6 cellular contexts compared by ENCODE assay signal in the genomic region with DNA sequence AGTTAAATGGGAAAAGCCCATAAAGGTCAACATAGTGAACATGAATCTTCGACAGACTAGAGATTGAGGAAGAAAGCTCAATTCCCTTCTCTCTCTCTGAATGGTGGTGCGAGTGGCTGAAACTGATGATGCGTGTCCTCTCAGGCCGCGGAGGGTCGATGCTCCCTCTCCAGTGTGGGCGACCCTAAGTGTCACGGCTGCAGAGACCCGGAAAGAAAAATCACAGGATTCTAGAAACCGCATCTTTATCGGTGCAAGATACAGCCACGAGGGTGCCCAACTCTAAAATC. TPM values are rescaled to one million over a fixed set of nuclear protein-coding genes. Genes with fewer than 3 reads are reported as not detected.
DNase-seq lines count a peak whose midpoint lies in the region; ATAC-seq and TF ChIP-seq lines count a peak whose summit lies in the region.

No MANE protein-coding gene starts in this region.

- peaks cover 35% of the 10 kb centered on the region for H3K36me3 Mint-ChIP-seq in T-helper 1 cell treated with Interleukin-12 subunit alpha and Interleukin-12 subunit beta and Interleukin-4 antibody, amounts not matched to agents 30 μg/mL and 1 μg/mL, for 36 hours (ENCODE audit: low read depth)
- H3K36me3 Mint-ChIP-seq in brain (peaks cover 69% of the 10 kb centered on the region), nephron progenitor cell (ENCODE audit: low read depth) (peaks cover 64% of the 10 kb centered on the region)

- ATAC-seq in GM21390 (IDR thresholded peaks at IDR 0.05; ENCODE audit: unreplicated experiment) = no peak

- peak overlapping the region; percentile 96 for H3K4me3 Mint-ChIP-seq in T-helper 1 cell treated with Interleukin-12 subunit alpha and Interleukin-12 subunit beta and Interleukin-4 antibody, amounts not matched to agents 30 μg/mL and 1 μg/mL, for 36 hours
- peak overlapping the region; percentile 93 to 95 (median 94) for H3K4me3 Mint-ChIP-seq in brain
- H3K4me3 Mint-ChIP-seq in nephron progenitor cell = peak overlapping the region; percentile 97

- no peaks in the 10 kb centered on the region for H3K9me3 Mint-ChIP-seq in T-helper 1 cell treated with Interleukin-12 subunit alpha and Interleukin-12 subunit beta and Interleukin-4 antibody, amounts not matched to agents 30 μg/mL and 1 μg/mL, for 36 hours
- H3K9me3 Mint-ChIP-seq in brain (peaks cover 0 to 5% (median 4%) of the 10 kb centered on the region in 5 experiments), nephron progenitor cell (no peaks in the 10 kb centered on the region)

- H3K4me1 Mint-ChIP-seq in T-helper 1 cell treated with Interleukin-12 subunit alpha and Interleukin-12 subunit beta and Interleukin-4 antibody, amounts not matched to agents 30 μg/mL and 1 μg/mL, for 36 hours (ENCODE audit: low read depth) = peaks cover 42% of the 10 kb centered on the region
- peaks cover 53% of the 10 kb centered on the region for H3K4me1 Mint-ChIP-seq in brain
- peaks cover 40% of the 10 kb centered on the region for H3K4me1 Mint-ChIP-seq in nephron progenitor cell

- peak overlapping the region; percentile 100 for H3K27ac Mint-ChIP-seq in T-helper 1 cell treated with Interleukin-12 subunit alpha and Interleukin-12 subunit beta and Interleukin-4 antibody, amounts not matched to agents 30 μg/mL and 1 μg/mL, for 36 hours
- H3K27ac Mint-ChIP-seq in brain (peak overlapping the region; percentile 100), nephron progenitor cell (peak overlapping the region; percentile 100)

- DNase-seq in T-helper 1 cell = no peak
- no peak for DNase-seq in nephron progenitor cell
- no peak for DNase-seq in mesenteric fat pad (ENCODE audit: low spot score)

- TF ChIP-seq CTCF in brain (conservative IDR thresholded peaks at IDR 0.05) = no peak
- no peak for TF ChIP-seq CTCF in nephron progenitor cell (IDR thresholded peaks at IDR 0.05)

- H3K27me3 Mint-ChIP-seq in T-helper 1 cell treated with Interleukin-12 subunit alpha and Interleukin-12 subunit beta and Interleukin-4 antibody, amounts not matched to agents 30 μg/mL and 1 μg/mL, for 36 hours (ENCODE audit: low read depth) = peaks cover 4% of the 10 kb centered on the region
- peaks cover 8% of the 10 kb centered on the region for H3K27me3 Mint-ChIP-seq in brain
- H3K27me3 Mint-ChIP-seq in nephron progenitor cell (ENCODE audit: low read depth, poor library complexity) = peaks cover 3% of the 10 kb centered on the region

RNA-seq across cellular contexts. Expression of gene RBM23, which starts 0.5 kb away (rescaled TPM):
- 104 TPM for polyA plus RNA-seq in brain (ENCODE audit: insufficient read depth, low read depth, low replicate concordance)
- 53.8 TPM for total RNA-seq in mesenteric fat pad

RNA-seq across cellular contexts. Expression of gene PRMT5, which starts 10.7 kb away (rescaled TPM):
- polyA plus RNA-seq in brain (ENCODE audit: insufficient read depth, low read depth, low replicate concordance) = 64.5 TPM
- total RNA-seq in mesenteric fat pad = 54.8 TPM

RNA-seq across cellular contexts. Expression of gene REM2, which starts 35.4 kb away (rescaled TPM):
- 9.3 TPM for polyA plus RNA-seq in brain (ENCODE audit: insufficient read depth, low read depth, low replicate concordance)
- total RNA-seq in mesenteric fat pad = 0.39 TPM

RNA-seq across cellular contexts. Expression of gene HAUS4, which starts 38.4 kb away (rescaled TPM):
- 37.9 TPM for polyA plus RNA-seq in brain (ENCODE audit: insufficient read depth, low read depth, low replicate concordance)
- 20.8 TPM for total RNA-seq in mesenteric fat pad

RNA-seq across cellular contexts. Expression of gene LRP10, which starts 46.9 kb away (rescaled TPM):
- polyA plus RNA-seq in brain (ENCODE audit: insufficient read depth, low read depth, low replicate concordance) = 51.6 TPM
- 113 TPM for total RNA-seq in mesenteric fat pad
